30 cellular contexts compared by ENCODE assay signal in the genomic region with DNA sequence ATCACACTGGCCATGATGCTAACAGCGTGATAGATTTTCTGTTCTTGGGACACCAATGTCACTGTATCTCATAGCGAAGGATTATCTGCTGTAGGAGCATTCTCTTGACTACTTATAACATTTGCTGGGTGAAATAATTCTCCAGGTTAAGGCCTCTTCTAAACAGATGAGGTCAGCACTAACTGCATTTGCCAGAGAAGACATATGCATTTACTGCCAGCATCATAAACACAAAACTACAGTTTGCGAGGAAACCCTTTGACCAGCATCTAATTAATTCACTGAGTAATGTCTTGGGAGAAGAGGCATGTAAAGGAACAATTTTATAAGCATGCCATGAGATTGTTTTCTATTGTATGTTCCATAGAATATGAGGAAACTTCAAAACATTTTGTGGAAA. TPM values are rescaled to one million over a fixed set of nuclear protein-coding genes. Genes with fewer than 3 reads are reported as not detected.
"Had no signal": no experiment of that assay in that cellular context is flagged by ENCODE, and none has a peak within 500 bp of the region (broad histone marks: within the 10 kb centered on the region; RNA-seq: fewer than 3 reads in every experiment).

No MANE protein-coding gene starts in this region.

- H3K27ac ChIP-seq: left lung, lower lobe of right lung, neural progenitor cell, neutrophil, right atrium auricular region, tibial nerve had no signal

- DNase-seq: hippocampal formation; kidney glomerular epithelial cell; left cardiac atrium; left lung; lower lobe of right lung; mammary epithelial cell; mesenchymal stem cell; naive thymus-derived CD8-positive, alpha-beta T cell; nephron progenitor cell; occipital lobe; stimulated activated CD4-positive, alpha-beta T cell treated with anti-CD3 and anti-CD28 coated beads, Interleukin-1b, Interleukin-23, amount 100 ng/mL, for 48 hours; stimulated activated CD4-positive, alpha-beta T cell treated with anti-CD3 and anti-CD28 coated beads, Interleukin-2, amount 100 ng/mL, for 48 hours; stimulated activated CD4-positive, alpha-beta T cell treated with anti-CD3 and anti-CD28 coated beads, Interleukin-4, amount 100 ng/mL, for 4 hours; stimulated activated CD8-positive, alpha-beta memory T cell treated with anti-CD3 and anti-CD28 coated beads, Interleukin-4, amount 100 ng/mL, for 48 hours; stimulated activated naive CD4-positive, alpha-beta T cell treated with Interleukin-2 at 50 U/mL for 16 hours; stimulated activated naive CD8-positive, alpha-beta T cell treated with anti-CD3 and anti-CD28 coated beads, Interleukin-15, amount 100 ng/mL, for 72 hours; substantia nigra; uterus had no signal

- H2AFZ ChIP-seq: neural progenitor cell had no signal

- H3K36me3 ChIP-seq: lower lobe of right lung, neural progenitor cell, tibial nerve, uterus had no signal

- H3K4me1 ChIP-seq: left lung, lower lobe of right lung, neural progenitor cell had no signal

- H3K9me3 ChIP-seq: left lung, lower lobe of right lung, neutrophil, right atrium auricular region, tibial nerve, uterus had no signal

- H3K4me2 ChIP-seq: neural progenitor cell, smooth muscle cell had no signal

- H3K9ac ChIP-seq: neural progenitor cell had no signal

- ATAC-seq: left cardiac atrium; left lung; lower lobe of right lung; naive thymus-derived CD8-positive, alpha-beta T cell; stimulated activated memory B cell treated with anti-CD40 and anti-IgM and Interleukin-4, amounts not matched to agents 10 μg/mL and 1 μg/mL and 100 μg/mL, for 72 hours; stimulated activated naive CD8-positive, alpha-beta T cell treated with anti-CD3 and anti-CD28 coated beads, Interleukin-15, amount 100 ng/mL, for 72 hours had no signal

- FAIRE-seq: keratinocyte had no signal

- H3K27me3 ChIP-seq: left lung, neural progenitor cell, neutrophil, right atrium auricular region, tibial nerve, uterus had no signal

- H3K4me3 ChIP-seq: left lung, lower lobe of right lung, neural progenitor cell, right atrium auricular region, smooth muscle cell, tibial nerve, uterus had no signal

RNA-seq across cellular contexts. Expression of a gene that starts 55.4 kb away (rescaled TPM):
- total RNA-seq: mammary epithelial cell, occipital lobe, osteocyte, progenitor cell of endocrine pancreas, pulmonary artery endothelial cell, renal cortical epithelial cell, smooth muscle cell, temporal lobe had no signal
- polyA plus RNA-seq: keratinocyte; mammary epithelial cell; naive thymus-derived CD8-positive, alpha-beta T cell; smooth muscle cell had no signal
